8 cellular contexts compared by ENCODE assay signal in genomic region chrX:24023538-24023937, GRCh38. TPM values are rescaled to one million over a fixed set of nuclear protein-coding genes. Genes with fewer than 3 reads are reported as not detected.
DNase-seq lines count a peak whose midpoint lies in the region; ATAC-seq and TF ChIP-seq lines count a peak whose summit lies in the region.

No MANE protein-coding gene starts in this region.

- ATAC-seq in CD4-positive, alpha-beta T cell (ENCODE audit: poor library complexity): no peak
- ATAC-seq in GM18517 (IDR thresholded peaks at IDR 0.05; ENCODE audit: unreplicated experiment): no peak

- peak overlapping the region; percentile 94 for H3K27ac Mint-ChIP-seq in CD4-positive, alpha-beta T cell
- H3K27ac Mint-ChIP-seq in neural crest cell (ENCODE audit: unreplicated experiment): peak overlapping the region; percentile 7

- peaks cover 38% of the 10 kb centered on the region for H3K4me1 Mint-ChIP-seq in CD4-positive, alpha-beta T cell (ENCODE audit: low read depth)
- H3K4me1 Mint-ChIP-seq in neural crest cell: peaks cover 32% of the 10 kb centered on the region

- H3K27ac ChIP-seq in CD4-positive, alpha-beta T cell (ENCODE audit: low read depth, low read length): no peak overlapping the region
- H3K27ac ChIP-seq in dorsolateral prefrontal cortex: peak overlapping the region in 8 of 59 donors; percentile 21 to 93 (median 90)

- CTCF ChIA-PET in CD4-positive, alpha-beta T cell (lab: Charles Lee): interaction anchor here (1.7 kb wide), 1 partner anchor 121 kb away, joined by 5 read pairs; no protein-coding TSS in a partner anchor

- H3K27me3 ChIP-seq in CD4-positive, alpha-beta T cell (ENCODE audit: control insufficient read depth, insufficient read depth, low read length): no peaks in the 10 kb centered on the region
- H3K27me3 ChIP-seq in MG63 (no peaks in the 10 kb centered on the region), dorsolateral prefrontal cortex (peaks cover 0 to 32% (median 3%) of the 10 kb centered on the region in 45 donors)

- no peaks in the 10 kb centered on the region for H3K27me3 Mint-ChIP-seq in CD4-positive, alpha-beta T cell
- H3K27me3 Mint-ChIP-seq in neural crest cell (ENCODE audit: low read depth): no peaks in the 10 kb centered on the region

- DNase-seq in CD4-positive, alpha-beta T cell: no peak
- DNase-seq in MG63 (no peak), dorsolateral prefrontal cortex (no peak), neural crest cell (ENCODE audit: low read depth, low spot score) (no peak), NCI-H446 treated with DMSO at 0.1 percent for 48 hours (lab: John Stamatoyannopoulos, UW) (no peak), GM19240 (ENCODE audit: insufficient read length, low spot score) (no peak), OCI-M2 (lab: John Stamatoyannopoulos, UW; ENCODE audit: unreplicated experiment) (no peak)

- H3K9me3 Mint-ChIP-seq in CD4-positive, alpha-beta T cell: no peaks in the 10 kb centered on the region
- H3K9me3 Mint-ChIP-seq in neural crest cell: no peaks in the 10 kb centered on the region

- H3K36me3 ChIP-seq in MG63: no peaks in the 10 kb centered on the region

- H3K36me3 Mint-ChIP-seq in CD4-positive, alpha-beta T cell (ENCODE audit: low read depth): peaks cover 14% of the 10 kb centered on the region
- H3K36me3 Mint-ChIP-seq in neural crest cell (ENCODE audit: low read depth): peaks cover 6% of the 10 kb centered on the region

- peak overlapping the region; percentile 86 for H3K4me3 ChIP-seq in MG63
- peak overlapping the region; percentile 48 to 85 (median 74) for H3K4me3 ChIP-seq in dorsolateral prefrontal cortex

- H3K4me3 Mint-ChIP-seq in CD4-positive, alpha-beta T cell: peak overlapping the region; percentile 94
- H3K4me3 Mint-ChIP-seq in neural crest cell: peak overlapping the region; percentile 86

- intact Hi-C loops in CD4-positive, alpha-beta T cell (cut with DNase I, micrococcal nuclease): loop anchor here in 1 of 2 experiments (10.0 kb wide), 2 partner anchors 69 to 239 kb away; partner anchors contain the start of gene SAT1
- intact Hi-C loops in dorsolateral prefrontal cortex (cut with DNase I): loop anchor here in 1 of 2 donors (10.0 kb wide), 1 partner anchor 119 kb away; the partner anchor contains the start of genes APOO and CXorf58

- H3K9me3 ChIP-seq in CD4-positive, alpha-beta T cell (ENCODE audit: control insufficient read depth, low read length): no peaks in the 10 kb centered on the region
- no peaks in the 10 kb centered on the region for H3K9me3 ChIP-seq in MG63

- POLR2A ChIA-PET in CD4-positive, alpha-beta T cell (lab: Charles Lee): interaction anchor here (4.2 kb wide), 1 partner anchor 31 kb away, joined by 91 read pairs; the partner anchor contains the start of gene EIF2S3

- TF ChIP-seq CTCF in CD4-positive, alpha-beta T cell (IDR thresholded peaks at IDR 0.05): no peak
- no peak for TF ChIP-seq CTCF in dorsolateral prefrontal cortex (IDR thresholded peaks at IDR 0.05 in 54 of 56, conservative IDR thresholded peaks at IDR 0.05 in 2 of 56; ENCODE audit: low read depth in 1 of 56, partially characterized antibody in 56 of 56)
- TF ChIP-seq CTCF in neural crest cell (conservative IDR thresholded peaks at IDR 0.05): no peak

RNA-seq across cellular contexts. Expression of gene KLHL15, which starts 3.4 kb away (rescaled TPM):
- total RNA-seq in CD4-positive, alpha-beta T cell: 10 to 100 TPM; 31.9 to 33.7 TPM
- 8.0 and 8.5 TPM in 2 replicates for total RNA-seq in MG63 (2014; rRNA removed; shearing (Covaris generic); ENCODE audit: low replicate concordance)
- 10 to 100 TPM in 34 of 120 experiments, 1 to 10 TPM in 86; 6.7 to 15.1 (median 9.5) TPM for total RNA-seq in dorsolateral prefrontal cortex
- total RNA-seq in neural crest cell: 16.5 and 17.1 TPM in 2 replicates

RNA-seq across cellular contexts. Expression of gene EIF2S3, which starts 31.2 kb away (rescaled TPM):
- 100 to 1,000 TPM; 197 to 202 TPM for total RNA-seq in CD4-positive, alpha-beta T cell
- total RNA-seq in MG63 (2014; rRNA removed; shearing (Covaris generic); ENCODE audit: low replicate concordance): 239 and 291 TPM in 2 replicates
- total RNA-seq in dorsolateral prefrontal cortex (100 to 1,000 TPM in 27 of 120 experiments, 10 to 100 TPM in 93; 71.5 to 135 (median 93.3) TPM), neural crest cell (426 and 440 TPM in 2 replicates)
